36 cellular contexts compared by ENCODE assay signal in the genomic region with DNA sequence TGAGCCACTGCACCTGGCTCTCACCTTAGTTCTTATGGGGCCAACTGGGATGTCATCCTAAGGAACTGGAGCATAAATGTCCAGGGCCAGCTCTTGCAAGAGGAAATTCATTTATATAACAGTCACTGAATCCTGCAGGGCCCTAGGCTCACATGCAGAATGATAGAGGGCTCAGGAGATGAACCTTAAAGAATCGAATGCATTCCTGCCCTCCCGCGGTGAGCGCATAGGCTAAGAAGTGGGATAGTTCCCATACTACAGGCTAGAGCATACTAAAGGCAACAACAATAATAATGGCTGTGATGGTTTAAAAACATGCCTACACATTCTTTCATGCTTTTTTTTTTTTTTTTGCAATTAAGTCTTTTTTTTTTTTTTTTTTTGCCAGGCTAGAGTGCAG. TPM values are rescaled to one million over a fixed set of nuclear protein-coding genes. Genes with fewer than 3 reads are reported as not detected.
"Had no signal": no experiment of that assay in that cellular context is flagged by ENCODE, and none has a peak within 500 bp of the region (broad histone marks: within the 10 kb centered on the region; RNA-seq: fewer than 3 reads in every experiment).

No MANE protein-coding gene starts in this region.

- DNase-seq: activated CD4-positive, alpha-beta T cell treated with anti-CD3 and anti-CD28 coated beads for 1 hour; activated CD4-positive, alpha-beta T cell treated with anti-CD3 and anti-CD28 coated beads for 48 hours; activated CD4-positive, CD25-positive, alpha-beta regulatory T cell; activated effector memory CD4-positive, alpha-beta T cell treated with anti-CD3 and anti-CD28 coated beads, Interleukin-2, amount 50 U/mL, for 16 hours; activated naive CD4-positive, alpha-beta T cell; activated naive CD4-positive, alpha-beta T cell treated with anti-CD3 and anti-CD28 coated beads, Interleukin-2, amount 50 U/mL, for 16 hours; activated naive CD8-positive, alpha-beta T cell treated with anti-CD3 and anti-CD28 coated beads for 36 hours; activated T-cell treated with anti-CD3 and anti-CD28 coated beads, Interleukin-2, amount 50 U/mL, for 1 hour; activated T-cell treated with anti-CD3 and anti-CD28 coated beads, Interleukin-2, amount 50 U/mL, for 72 hours; amniotic stem cell; brain microvascular endothelial cell; Kasumi-1; KG1; MG63; NCI-H1048; NCI-H1105 treated with DMSO at 0.1 percent for 48 hours; NCI-H1436; NCI-H1694; NCI-H1930; NCI-H2081 treated with DMSO at 0.1 percent for 48 hours; NCI-H226; NCI-H446 treated with DMSO at 0.1 percent for 48 hours; NCI-H524; NK-92 treated with Interleukin-12 subunit alpha and Interleukin-12 subunit beta, amount 100 ng/mL, for 24 hours; PC-9; SW 1271; T-helper 1 cell; T-helper 2 cell; T-helper 9 cell had no signal

- H3K36me3 Mint-ChIP-seq: activated naive CD8-positive, alpha-beta T cell treated with anti-CD3 and anti-CD28 coated beads for 36 hours had no signal

- H3K27me3 ChIP-seq: brain microvascular endothelial cell, MG63 had no signal

- H3K27me3 Mint-ChIP-seq: activated CD8-positive, alpha-beta T cell treated with anti-CD3 and anti-CD28 coated beads for 36 hours; activated naive CD8-positive, alpha-beta T cell treated with anti-CD3 and anti-CD28 coated beads for 36 hours; activated T-helper 17 cell treated with anti-CD3 and anti-CD28 coated beads, Interleukin-2, amount 50 U/mL, for 72 hours; central memory CD8-positive, alpha-beta T cell had no signal

- H3K9me3 ChIP-seq: MG63 had no signal

- H3K27ac ChIP-seq: brain microvascular endothelial cell, PC-9, RWPE1, VCaP had no signal

- H3K4me2 ChIP-seq: PC-9 had no signal

- FAIRE-seq: RCC 7860 had no signal

- H3K27ac Mint-ChIP-seq: activated CD8-positive, alpha-beta T cell treated with anti-CD3 and anti-CD28 coated beads for 36 hours; activated naive CD8-positive, alpha-beta T cell treated with anti-CD3 and anti-CD28 coated beads for 36 hours; activated T-cell treated with anti-CD3 and anti-CD28 coated beads, Interleukin-2, amount 50 U/mL, for 72 hours; activated T-helper 17 cell treated with anti-CD3 and anti-CD28 coated beads, Interleukin-2, amount 50 U/mL, for 72 hours had no signal

- H3K4me3 ChIP-seq: MG63, PC-9 had no signal

- H2AFZ ChIP-seq: PC-9 had no signal

- H3K4me1 Mint-ChIP-seq: activated T-helper 17 cell treated with anti-CD3 and anti-CD28 coated beads, Interleukin-2, amount 50 U/mL, for 72 hours; central memory CD8-positive, alpha-beta T cell had no signal

- H3K4me3 Mint-ChIP-seq: activated CD8-positive, alpha-beta T cell treated with anti-CD3 and anti-CD28 coated beads for 36 hours; activated naive CD8-positive, alpha-beta T cell treated with anti-CD3 and anti-CD28 coated beads for 36 hours; activated T-cell treated with anti-CD3 and anti-CD28 coated beads, Interleukin-2, amount 50 U/mL, for 72 hours; activated T-helper 17 cell treated with anti-CD3 and anti-CD28 coated beads, Interleukin-2, amount 50 U/mL, for 72 hours; central memory CD8-positive, alpha-beta T cell had no signal

- H3K9me3 Mint-ChIP-seq: activated CD8-positive, alpha-beta T cell treated with anti-CD3 and anti-CD28 coated beads for 36 hours; activated T-helper 17 cell treated with anti-CD3 and anti-CD28 coated beads, Interleukin-2, amount 50 U/mL, for 72 hours; central memory CD8-positive, alpha-beta T cell had no signal

- H3K36me3 ChIP-seq: brain microvascular endothelial cell, MG63 had no signal

RNA-seq across cellular contexts. Expression of gene XIRP1, which starts 21.9 kb away (rescaled TPM):
- total RNA-seq: OCI-LY7, PC-9 had no signal
